1 cellular context compared by ENCODE assay signal in the genomic region with DNA sequence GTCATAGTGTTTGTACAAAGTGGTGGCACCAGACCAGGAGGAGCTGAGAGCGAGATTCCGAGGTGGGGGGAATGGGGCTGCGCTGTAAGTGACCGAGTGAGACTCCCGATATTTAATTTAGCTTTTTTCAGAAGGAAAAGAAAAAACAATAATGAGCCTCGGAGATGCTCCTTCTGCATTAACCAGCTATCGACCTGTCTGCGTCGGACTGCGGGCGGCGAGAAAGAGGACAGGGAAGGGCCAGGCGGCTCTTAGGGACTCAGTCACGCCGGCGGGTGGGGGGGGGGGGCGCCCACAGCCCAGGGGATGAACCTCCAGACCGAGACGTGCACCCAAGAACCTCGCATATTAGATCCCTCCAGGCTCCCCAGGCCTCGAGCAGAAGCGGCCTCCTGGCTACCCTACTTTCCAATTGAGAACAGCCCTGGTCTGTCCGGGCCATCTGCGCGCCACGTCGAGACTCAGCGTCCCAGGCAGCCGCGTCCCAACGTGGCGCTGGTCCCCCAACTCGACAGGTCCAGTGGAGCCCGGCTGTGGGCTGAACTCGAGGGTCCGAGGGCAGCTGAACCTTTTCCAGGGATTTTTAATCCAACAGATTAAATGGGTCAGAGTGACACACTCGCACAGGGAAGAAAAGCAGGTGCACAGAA.
TF ChIP-seq lines count a peak whose summit lies in the region.

No MANE protein-coding gene starts in this region.

TF ChIP-seq in WTC11, 78 proteins besides CTCF, POLR2A, EP300 and RAD21 (continued from another document):
- TF ChIP-seq TP53 (CRISPR knock-in tag; IDR thresholded peaks at IDR 0.05) (no peak), SOX15 (CRISPR knock-in tag; IDR thresholded peaks at IDR 0.05) (no peak), RELA (CRISPR knock-in tag; IDR thresholded peaks at IDR 0.05; ENCODE audit: borderline replicate concordance) (no peak), ZNF423 (CRISPR knock-in tag; IDR thresholded peaks at IDR 0.05) (no peak), ELF4 (CRISPR knock-in tag; IDR thresholded peaks at IDR 0.05; ENCODE audit: low read depth) (no peak)
- TF ChIP-seq, protein P1, sequence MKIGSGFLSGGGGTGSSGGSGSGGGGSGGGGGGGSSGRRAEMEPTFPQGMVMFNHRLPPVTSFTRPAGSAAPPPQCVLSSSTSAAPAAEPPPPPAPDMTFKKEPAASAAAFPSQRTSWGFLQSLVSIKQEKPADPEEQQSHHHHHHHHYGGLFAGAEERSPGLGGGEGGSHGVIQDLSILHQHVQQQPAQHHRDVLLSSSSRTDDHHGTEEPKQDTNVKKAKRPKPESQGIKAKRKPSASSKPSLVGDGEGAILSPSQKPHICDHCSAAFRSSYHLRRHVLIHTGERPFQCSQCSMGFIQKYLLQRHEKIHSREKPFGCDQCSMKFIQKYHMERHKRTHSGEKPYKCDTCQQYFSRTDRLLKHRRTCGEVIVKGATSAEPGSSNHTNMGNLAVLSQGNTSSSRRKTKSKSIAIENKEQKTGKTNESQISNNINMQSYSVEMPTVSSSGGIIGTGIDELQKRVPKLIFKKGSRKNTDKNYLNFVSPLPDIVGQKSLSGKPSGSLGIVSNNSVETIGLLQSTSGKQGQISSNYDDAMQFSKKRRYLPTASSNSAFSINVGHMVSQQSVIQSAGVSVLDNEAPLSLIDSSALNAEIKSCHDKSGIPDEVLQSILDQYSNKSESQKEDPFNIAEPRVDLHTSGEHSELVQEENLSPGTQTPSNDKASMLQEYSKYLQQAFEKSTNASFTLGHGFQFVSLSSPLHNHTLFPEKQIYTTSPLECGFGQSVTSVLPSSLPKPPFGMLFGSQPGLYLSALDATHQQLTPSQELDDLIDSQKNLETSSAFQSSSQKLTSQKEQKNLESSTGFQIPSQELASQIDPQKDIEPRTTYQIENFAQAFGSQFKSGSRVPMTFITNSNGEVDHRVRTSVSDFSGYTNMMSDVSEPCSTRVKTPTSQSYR (CRISPR knock-in tag; IDR thresholded peaks at IDR 0.05), result no peak
- TF ChIP-seq, protein P2, sequence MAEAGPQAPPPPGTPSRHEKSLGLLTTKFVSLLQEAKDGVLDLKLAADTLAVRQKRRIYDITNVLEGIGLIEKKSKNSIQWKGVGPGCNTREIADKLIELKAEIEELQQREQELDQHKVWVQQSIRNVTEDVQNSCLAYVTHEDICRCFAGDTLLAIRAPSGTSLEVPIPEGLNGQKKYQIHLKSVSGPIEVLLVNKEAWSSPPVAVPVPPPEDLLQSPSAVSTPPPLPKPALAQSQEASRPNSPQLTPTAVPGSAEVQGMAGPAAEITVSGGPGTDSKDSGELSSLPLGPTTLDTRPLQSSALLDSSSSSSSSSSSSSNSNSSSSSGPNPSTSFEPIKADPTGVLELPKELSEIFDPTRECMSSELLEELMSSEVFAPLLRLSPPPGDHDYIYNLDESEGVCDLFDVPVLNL (CRISPR knock-in tag; IDR thresholded peaks at IDR 0.05; ENCODE audit: borderline replicate concordance, low read depth), result no peak
